Comparison of ENCODE assay signal across 1 cellular context in genomic region chr5:39437469-39437868, GRCh38.
TF ChIP-seq lines count a peak whose summit lies in the region.

No MANE protein-coding gene starts in this region.

TF ChIP-seq in HepG2, 621 proteins besides CTCF, POLR2A, EP300 and RAD21 (continued from another document and continues in another):
- TF ChIP-seq, protein P1, sequence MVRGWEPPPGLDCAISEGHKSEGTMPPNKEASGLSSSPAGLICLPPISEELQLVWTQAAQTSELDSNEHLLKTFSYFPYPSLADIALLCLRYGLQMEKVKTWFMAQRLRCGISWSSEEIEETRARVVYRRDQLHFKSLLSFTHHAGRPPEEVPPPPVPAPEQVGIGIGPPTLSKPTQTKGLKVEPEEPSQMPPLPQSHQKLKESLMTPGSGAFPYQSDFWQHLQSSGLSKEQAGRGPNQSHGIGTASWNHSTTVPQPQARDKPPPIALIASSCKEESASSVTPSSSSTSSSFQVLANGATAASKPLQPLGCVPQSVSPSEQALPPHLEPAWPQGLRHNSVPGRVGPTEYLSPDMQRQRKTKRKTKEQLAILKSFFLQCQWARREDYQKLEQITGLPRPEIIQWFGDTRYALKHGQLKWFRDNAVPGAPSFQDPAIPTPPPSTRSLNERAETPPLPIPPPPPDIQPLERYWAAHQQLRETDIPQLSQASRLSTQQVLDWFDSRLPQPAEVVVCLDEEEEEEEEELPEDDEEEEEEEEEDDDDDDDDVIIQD (CRISPR knock-in tag; IDR thresholded peaks at IDR 0.05; ENCODE audit: low read depth) = peak; percentile 86; the same call in 1 of the 2 replicates
- TF ChIP-seq KDM6A (CRISPR knock-in tag; IDR thresholded peaks at IDR 0.05; ENCODE audit: low read depth) (peak; percentile 60; the same call in 1 of the 2 replicates), FOXA1 (IDR thresholded peaks at IDR 0.05) (no peak), FOXA1 (CRISPR knock-in tag; IDR thresholded peaks at IDR 0.05) (peak; percentile 83), ZFX (CRISPR knock-in tag; IDR thresholded peaks at IDR 0.05; ENCODE audit: low read depth) (0 out of 2 replicates have a peak, but pooled peaks have one; percentile 26), TRAFD1 (CRISPR knock-in tag; IDR thresholded peaks at IDR 0.05; ENCODE audit: borderline replicate concordance) (no peak), THRA (CRISPR knock-in tag; IDR thresholded peaks at IDR 0.05; ENCODE audit: borderline replicate concordance) (peak; percentile 57; the same call in 1 of the 2 replicates), ZNF17 (CRISPR knock-in tag; IDR thresholded peaks at IDR 0.05) (no peak), ASH2L (IDR thresholded peaks at IDR 0.05; ENCODE audit: insufficient read length, low read depth, low read length) (peak; percentile 41), FLYWCH1 (CRISPR knock-in tag; IDR thresholded peaks at IDR 0.05) (no peak), MTF1 (CRISPR knock-in tag; IDR thresholded peaks at IDR 0.05) (no peak), ZNF225 (CRISPR knock-in tag; IDR thresholded peaks at IDR 0.05) (no peak), TARDBP (CRISPR knock-in tag; IDR thresholded peaks at IDR 0.05) (peak; percentile 57; the same call in 1 of the 2 replicates), JDP2 (CRISPR knock-in tag; IDR thresholded peaks at IDR 0.05; ENCODE audit: borderline replicate concordance) (no peak), ZNF431 (CRISPR knock-in tag; IDR thresholded peaks at IDR 0.05; ENCODE audit: borderline replicate concordance, low read depth) (0 out of 2 replicates have a peak, but pooled peaks have one; percentile 27), DR1 (CRISPR knock-in tag; IDR thresholded peaks at IDR 0.05) (no peak), HOXD1 (CRISPR knock-in tag; IDR thresholded peaks at IDR 0.05) (no peak), SOX6 (IDR thresholded peaks at IDR 0.05) (no peak), SOX6 (CRISPR knock-in tag; IDR thresholded peaks at IDR 0.05) (peak; percentile 84), ATF7 (IDR thresholded peaks at IDR 0.05) (peak; percentile 88), ATF7 (CRISPR knock-in tag; IDR thresholded peaks at IDR 0.05) (no peak; the same call in 1 of the 2 replicates), ZSCAN9 (CRISPR knock-in tag; IDR thresholded peaks at IDR 0.05; ENCODE audit: borderline replicate concordance) (peak; percentile 74; the same call in 1 of the 2 replicates), ZFP1 (CRISPR knock-in tag; IDR thresholded peaks at IDR 0.05) (peak; percentile 34; the same call in 1 of the 2 replicates), PPARG (CRISPR knock-in tag; conservative IDR thresholded peaks at IDR 0.05) (peak; percentile 75), CREM (IDR thresholded peaks at IDR 0.05) (peak; percentile 74), CREM (CRISPR knock-in tag; IDR thresholded peaks at IDR 0.05) (no peak)
- TF ChIP-seq, protein P2, sequence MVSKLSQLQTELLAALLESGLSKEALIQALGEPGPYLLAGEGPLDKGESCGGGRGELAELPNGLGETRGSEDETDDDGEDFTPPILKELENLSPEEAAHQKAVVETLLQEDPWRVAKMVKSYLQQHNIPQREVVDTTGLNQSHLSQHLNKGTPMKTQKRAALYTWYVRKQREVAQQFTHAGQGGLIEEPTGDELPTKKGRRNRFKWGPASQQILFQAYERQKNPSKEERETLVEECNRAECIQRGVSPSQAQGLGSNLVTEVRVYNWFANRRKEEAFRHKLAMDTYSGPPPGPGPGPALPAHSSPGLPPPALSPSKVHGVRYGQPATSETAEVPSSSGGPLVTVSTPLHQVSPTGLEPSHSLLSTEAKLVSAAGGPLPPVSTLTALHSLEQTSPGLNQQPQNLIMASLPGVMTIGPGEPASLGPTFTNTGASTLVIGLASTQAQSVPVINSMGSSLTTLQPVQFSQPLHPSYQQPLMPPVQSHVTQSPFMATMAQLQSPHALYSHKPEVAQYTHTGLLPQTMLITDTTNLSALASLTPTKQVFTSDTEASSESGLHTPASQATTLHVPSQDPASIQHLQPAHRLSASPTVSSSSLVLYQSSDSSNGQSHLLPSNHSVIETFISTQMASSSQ (IDR thresholded peaks at IDR 0.05; ENCODE audit: low read depth) = peak; percentile 66
- TF ChIP-seq, protein P2 (CRISPR knock-in tag; IDR thresholded peaks at IDR 0.05; ENCODE audit: borderline replicate concordance) = no peak
- TF ChIP-seq, protein P3, sequence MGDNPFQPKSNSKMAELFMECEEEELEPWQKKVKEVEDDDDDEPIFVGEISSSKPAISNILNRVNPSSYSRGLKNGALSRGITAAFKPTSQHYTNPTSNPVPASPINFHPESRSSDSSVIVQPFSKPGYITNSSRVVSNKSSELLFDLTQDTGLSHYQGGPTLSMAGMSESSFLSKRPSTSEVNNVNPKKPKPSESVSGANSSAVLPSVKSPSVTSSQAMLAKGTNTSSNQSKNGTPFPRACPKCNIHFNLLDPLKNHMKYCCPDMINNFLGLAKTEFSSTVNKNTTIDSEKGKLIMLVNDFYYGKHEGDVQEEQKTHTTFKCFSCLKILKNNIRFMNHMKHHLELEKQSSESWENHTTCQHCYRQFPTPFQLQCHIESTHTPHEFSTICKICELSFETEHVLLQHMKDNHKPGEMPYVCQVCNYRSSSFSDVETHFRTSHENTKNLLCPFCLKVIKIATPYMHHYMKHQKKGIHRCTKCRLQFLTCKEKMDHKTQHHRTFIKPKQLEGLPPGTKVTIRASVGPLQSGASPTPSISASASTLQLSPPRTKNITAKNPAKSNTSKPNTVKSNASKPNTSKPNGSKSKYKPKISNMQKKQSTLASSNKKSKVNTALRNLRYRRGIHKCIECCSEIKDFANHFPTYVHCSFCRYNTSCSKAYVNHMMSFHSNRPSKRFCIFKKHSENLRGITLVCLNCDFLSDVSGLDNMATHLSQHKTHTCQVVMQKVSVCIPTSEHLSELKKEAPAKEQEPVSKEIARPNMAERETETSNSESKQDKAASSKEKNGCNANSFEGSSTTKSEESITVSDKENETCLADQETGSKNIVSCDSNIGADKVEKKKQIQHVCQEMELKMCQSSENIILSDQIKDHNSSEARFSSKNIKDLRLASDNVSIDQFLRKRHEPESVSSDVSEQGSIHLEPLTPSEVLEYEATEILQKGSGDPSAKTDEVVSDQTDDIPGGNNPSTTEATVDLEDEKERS (CRISPR knock-in tag; IDR thresholded peaks at IDR 0.05) = no peak
- TF ChIP-seq, protein P4, sequence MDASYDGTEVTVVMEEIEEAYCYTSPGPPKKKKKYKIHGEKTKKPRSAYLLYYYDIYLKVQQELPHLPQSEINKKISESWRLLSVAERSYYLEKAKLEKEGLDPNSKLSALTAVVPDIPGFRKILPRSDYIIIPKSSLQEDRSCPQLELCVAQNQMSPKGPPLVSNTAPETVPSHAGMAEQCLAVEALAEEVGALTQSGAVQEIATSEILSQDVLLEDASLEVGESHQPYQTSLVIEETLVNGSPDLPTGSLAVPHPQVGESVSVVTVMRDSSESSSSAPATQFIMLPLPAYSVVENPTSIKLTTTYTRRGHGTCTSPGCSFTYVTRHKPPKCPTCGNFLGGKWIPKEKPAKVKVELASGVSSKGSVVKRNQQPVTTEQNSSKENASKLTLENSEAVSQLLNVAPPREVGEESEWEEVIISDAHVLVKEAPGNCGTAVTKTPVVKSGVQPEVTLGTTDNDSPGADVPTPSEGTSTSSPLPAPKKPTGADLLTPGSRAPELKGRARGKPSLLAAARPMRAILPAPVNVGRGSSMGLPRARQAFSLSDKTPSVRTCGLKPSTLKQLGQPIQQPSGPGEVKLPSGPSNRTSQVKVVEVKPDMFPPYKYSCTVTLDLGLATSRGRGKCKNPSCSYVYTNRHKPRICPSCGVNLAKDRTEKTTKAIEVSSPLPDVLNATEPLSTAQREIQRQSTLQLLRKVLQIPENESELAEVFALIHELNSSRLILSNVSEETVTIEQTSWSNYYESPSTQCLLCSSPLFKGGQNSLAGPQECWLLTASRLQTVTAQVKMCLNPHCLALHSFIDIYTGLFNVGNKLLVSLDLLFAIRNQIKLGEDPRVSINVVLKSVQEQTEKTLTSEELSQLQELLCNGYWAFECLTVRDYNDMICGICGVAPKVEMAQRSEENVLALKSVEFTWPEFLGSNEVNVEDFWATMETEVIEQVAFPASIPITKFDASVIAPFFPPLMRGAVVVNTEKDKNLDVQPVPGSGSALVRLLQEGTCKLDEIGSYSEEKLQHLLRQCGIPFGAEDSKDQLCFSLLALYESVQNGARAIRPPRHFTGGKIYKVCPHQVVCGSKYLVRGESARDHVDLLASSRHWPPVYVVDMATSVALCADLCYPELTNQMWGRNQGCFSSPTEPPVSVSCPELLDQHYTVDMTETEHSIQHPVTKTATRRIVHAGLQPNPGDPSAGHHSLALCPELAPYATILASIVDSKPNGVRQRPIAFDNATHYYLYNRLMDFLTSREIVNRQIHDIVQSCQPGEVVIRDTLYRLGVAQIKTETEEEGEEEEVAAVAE (CRISPR knock-in tag; IDR thresholded peaks at IDR 0.05; ENCODE audit: borderline replicate concordance) = 0 out of 2 replicates have a peak, but pooled peaks have one; percentile 33
- TF ChIP-seq, protein P5, sequence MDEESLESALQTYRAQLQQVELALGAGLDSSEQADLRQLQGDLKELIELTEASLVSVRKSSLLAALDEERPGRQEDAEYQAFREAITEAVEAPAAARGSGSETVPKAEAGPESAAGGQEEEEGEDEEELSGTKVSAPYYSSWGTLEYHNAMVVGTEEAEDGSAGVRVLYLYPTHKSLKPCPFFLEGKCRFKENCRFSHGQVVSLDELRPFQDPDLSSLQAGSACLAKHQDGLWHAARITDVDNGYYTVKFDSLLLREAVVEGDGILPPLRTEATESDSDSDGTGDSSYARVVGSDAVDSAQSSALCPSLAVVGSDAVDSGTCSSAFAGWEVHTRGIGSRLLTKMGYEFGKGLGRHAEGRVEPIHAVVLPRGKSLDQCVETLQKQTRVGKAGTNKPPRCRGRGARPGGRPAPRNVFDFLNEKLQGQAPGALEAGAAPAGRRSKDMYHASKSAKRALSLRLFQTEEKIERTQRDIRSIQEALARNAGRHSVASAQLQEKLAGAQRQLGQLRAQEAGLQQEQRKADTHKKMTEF (CRISPR knock-in tag; IDR thresholded peaks at IDR 0.05) = peak; percentile 63; the same call in 1 of the 2 replicates
- TF ChIP-seq, protein P6, sequence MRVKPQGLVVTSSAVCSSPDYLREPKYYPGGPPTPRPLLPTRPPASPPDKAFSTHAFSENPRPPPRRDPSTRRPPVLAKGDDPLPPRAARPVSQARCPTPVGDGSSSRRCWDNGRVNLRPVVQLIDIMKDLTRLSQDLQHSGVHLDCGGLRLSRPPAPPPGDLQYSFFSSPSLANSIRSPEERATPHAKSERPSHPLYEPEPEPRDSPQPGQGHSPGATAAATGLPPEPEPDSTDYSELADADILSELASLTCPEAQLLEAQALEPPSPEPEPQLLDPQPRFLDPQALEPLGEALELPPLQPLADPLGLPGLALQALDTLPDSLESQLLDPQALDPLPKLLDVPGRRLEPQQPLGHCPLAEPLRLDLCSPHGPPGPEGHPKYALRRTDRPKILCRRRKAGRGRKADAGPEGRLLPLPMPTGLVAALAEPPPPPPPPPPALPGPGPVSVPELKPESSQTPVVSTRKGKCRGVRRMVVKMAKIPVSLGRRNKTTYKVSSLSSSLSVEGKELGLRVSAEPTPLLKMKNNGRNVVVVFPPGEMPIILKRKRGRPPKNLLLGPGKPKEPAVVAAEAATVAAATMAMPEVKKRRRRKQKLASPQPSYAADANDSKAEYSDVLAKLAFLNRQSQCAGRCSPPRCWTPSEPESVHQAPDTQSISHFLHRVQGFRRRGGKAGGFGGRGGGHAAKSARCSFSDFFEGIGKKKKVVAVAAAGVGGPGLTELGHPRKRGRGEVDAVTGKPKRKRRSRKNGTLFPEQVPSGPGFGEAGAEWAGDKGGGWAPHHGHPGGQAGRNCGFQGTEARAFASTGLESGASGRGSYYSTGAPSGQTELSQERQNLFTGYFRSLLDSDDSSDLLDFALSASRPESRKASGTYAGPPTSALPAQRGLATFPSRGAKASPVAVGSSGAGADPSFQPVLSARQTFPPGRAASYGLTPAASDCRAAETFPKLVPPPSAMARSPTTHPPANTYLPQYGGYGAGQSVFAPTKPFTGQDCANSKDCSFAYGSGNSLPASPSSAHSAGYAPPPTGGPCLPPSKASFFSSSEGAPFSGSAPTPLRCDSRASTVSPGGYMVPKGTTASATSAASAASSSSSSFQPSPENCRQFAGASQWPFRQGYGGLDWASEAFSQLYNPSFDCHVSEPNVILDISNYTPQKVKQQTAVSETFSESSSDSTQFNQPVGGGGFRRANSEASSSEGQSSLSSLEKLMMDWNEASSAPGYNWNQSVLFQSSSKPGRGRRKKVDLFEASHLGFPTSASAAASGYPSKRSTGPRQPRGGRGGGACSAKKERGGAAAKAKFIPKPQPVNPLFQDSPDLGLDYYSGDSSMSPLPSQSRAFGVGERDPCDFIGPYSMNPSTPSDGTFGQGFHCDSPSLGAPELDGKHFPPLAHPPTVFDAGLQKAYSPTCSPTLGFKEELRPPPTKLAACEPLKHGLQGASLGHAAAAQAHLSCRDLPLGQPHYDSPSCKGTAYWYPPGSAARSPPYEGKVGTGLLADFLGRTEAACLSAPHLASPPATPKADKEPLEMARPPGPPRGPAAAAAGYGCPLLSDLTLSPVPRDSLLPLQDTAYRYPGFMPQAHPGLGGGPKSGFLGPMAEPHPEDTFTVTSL (CRISPR knock-in tag; IDR thresholded peaks at IDR 0.05; ENCODE audit: borderline replicate concordance) = peak; percentile 91
